Comparison of ENCODE assay signal across 12 cellular contexts in genomic region chr10:87658383-87658795, GRCh38. TPM values are rescaled to one million over a fixed set of nuclear protein-coding genes. Genes with fewer than 3 reads are reported as not detected.
DNase-seq lines count a peak whose midpoint lies in the region; ATAC-seq and TF ChIP-seq lines count a peak whose summit lies in the region.
"Had no signal": no experiment of that assay in that cellular context is flagged by ENCODE, and none has a peak within 500 bp of the region (broad histone marks: within the 10 kb centered on the region; RNA-seq: fewer than 3 reads in every experiment).

No MANE protein-coding gene starts in this region.

- H3K9me3 Mint-ChIP-seq in activated CD4-positive, alpha-beta memory T cell treated with anti-CD3 and anti-CD28 coated beads for 36 hours = no peaks in the 10 kb centered on the region

- no peak for ATAC-seq in GM21515 (IDR thresholded peaks at IDR 0.05; ENCODE audit: unreplicated experiment)

- no peak overlapping the region for H3K27ac Mint-ChIP-seq in activated CD4-positive, alpha-beta memory T cell treated with anti-CD3 and anti-CD28 coated beads for 36 hours

- H3K27ac ChIP-seq in fibroblast of lung (ENCODE audit: insufficient read depth, low read length) = peak overlapping the region; percentile 23
- H3K27ac ChIP-seq in transverse colon = peak overlapping the region; percentile 14 to 77 (median 22)

- in situ Hi-C loops in transverse colon (cut with MboI; ENCODE audit: low pct_ligation_motif_present in 1 of 4, low pct_unique_long_range_greater_than_20kb in 1 of 4, low sequenced_read_pairs in 3 of 4) = loop anchor here in 1 of 4 donors (10.0 kb wide), 1 partner anchor 66 kb away; no protein-coding TSS in a partner anchor

- H3K4me3 ChIP-seq in fibroblast of lung (replicated peaks in 1 of 4; ENCODE audit: control extremely low read depth in 1 of 4, insufficient read depth in 1 of 4, low read depth in 3 of 4, low read length in 4 of 4) = no peak overlapping the region
- no peak overlapping the region for H3K4me3 ChIP-seq in transverse colon

- H3K4me1 ChIP-seq in fibroblast of lung (ENCODE audit: control insufficient read depth, extremely low read depth, insufficient read depth, low read length) (peaks cover 7% of the 10 kb centered on the region), transverse colon (peaks cover 3 to 42% (median 13%) of the 10 kb centered on the region in 4 donors)

- peaks cover under 1% of the 10 kb centered on the region for H3K36me3 ChIP-seq in fibroblast of lung (ENCODE audit: control insufficient read depth, insufficient read depth, low read length)
- no peaks in the 10 kb centered on the region for H3K36me3 ChIP-seq in transverse colon

- intact Hi-C loops in transverse colon (cut with DNase I; ENCODE audit: low total_unique reads) = loop anchor here (10.0 kb wide), 1 partner anchor 86 kb away; no protein-coding TSS in a partner anchor
- intact Hi-C loops in activated CD4-positive, alpha-beta memory T cell treated with anti-CD3 and anti-CD28 coated beads for 36 hours (cut with micrococcal nuclease) = loop anchor here (5.0 kb wide), 4 partner anchors 121 to 894 kb away; partner anchors contain the start of genes ATAD1, KLLN and PTEN

- 74 to 93% methylated on average over 3 to 5 of the region's 5 CpGs for WGBS in transverse colon (ENCODE audit: low coverage in 1 of 2), 2 donors

- H3K27me3 ChIP-seq in fibroblast of lung (ENCODE audit: control insufficient read depth, insufficient read depth, low read length) (no peaks in the 10 kb centered on the region), transverse colon (no peaks in the 10 kb centered on the region)

- no peaks in the 10 kb centered on the region for H4K20me1 ChIP-seq in fibroblast of lung (ENCODE audit: control insufficient read depth, extremely low read depth, insufficient read depth, low read length)

- CTCF ChIA-PET in activated CD4-positive, alpha-beta memory T cell treated with anti-CD3 and anti-CD28 coated beads for 36 hours (lab: Charles Lee) = interaction anchor here (0.6 to 2.4 kb wide), 3 partner anchors 76 to 114 kb away, joined by 3 to 8 read pairs (median 3); no protein-coding TSS in a partner anchor

- H3K9me3 ChIP-seq in fibroblast of lung (ENCODE audit: control insufficient read depth, insufficient read depth, low read depth, low read length) (no peaks in the 10 kb centered on the region), transverse colon (no peaks in the 10 kb centered on the region)

- no peak overlapping the region for H3K4me2 ChIP-seq in fibroblast of lung (ENCODE audit: extremely low read depth, insufficient read depth, low read length)

- H3K9ac ChIP-seq in fibroblast of lung (ENCODE audit: insufficient read depth, low read length) = no peak overlapping the region

- TF ChIP-seq EP300 in transverse colon (IDR thresholded peaks at IDR 0.05; ENCODE audit: low read depth) = no peak

- peaks cover 45% of the 10 kb centered on the region for H3K27me3 Mint-ChIP-seq in activated CD4-positive, alpha-beta memory T cell treated with anti-CD3 and anti-CD28 coated beads for 36 hours

- no peak overlapping the region for H3K4me3 Mint-ChIP-seq in activated CD4-positive, alpha-beta memory T cell treated with anti-CD3 and anti-CD28 coated beads for 36 hours

- no peak overlapping the region for H2AFZ ChIP-seq in fibroblast of lung (ENCODE audit: low read length)

- TF ChIP-seq POLR2A in transverse colon (IDR thresholded peaks at IDR 0.05) = no peak

- no peaks in the 10 kb centered on the region for H3K36me3 Mint-ChIP-seq in activated CD4-positive, alpha-beta memory T cell treated with anti-CD3 and anti-CD28 coated beads for 36 hours

- H3K79me2 ChIP-seq in fibroblast of lung (ENCODE audit: control insufficient read depth, insufficient read depth, low read length) = peaks cover 33% of the 10 kb centered on the region

- POLR2A ChIA-PET in activated CD4-positive, alpha-beta memory T cell treated with anti-CD3 and anti-CD28 coated beads for 36 hours (lab: Charles Lee) = no interaction called here

- no peak for TF ChIP-seq CTCF in fibroblast of lung (conservative IDR thresholded peaks at IDR 0.05 in 1 of 2, IDR thresholded peaks at IDR 0.05 in 1 of 2; ENCODE audit: low read depth in 1 of 2, low read length in 2 of 2)
- TF ChIP-seq CTCF in transverse colon (IDR thresholded peaks at IDR 0.05) = no peak

- peak; percentile 45 for DNase-seq in NCI-H82 (lab: John Stamatoyannopoulos, UW)
- no peak for DNase-seq in NCI-H82 treated with DMSO at 0.1 percent for 48 hours (lab: John Stamatoyannopoulos, UW; ENCODE audit: unreplicated experiment)
- peak; percentile 71 for DNase-seq in NCI-H460 (ENCODE audit: extremely low read depth, low read depth)
- DNase-seq in fibroblast of lung (ENCODE audit: low read depth in 2 of 2) = no peak
- DNase-seq in transverse colon = no peak
- no peak for DNase-seq in activated CD4-positive, alpha-beta memory T cell treated with anti-CD3 and anti-CD28 coated beads for 36 hours
- DNase-seq in NCI-H2196 (lab: John Stamatoyannopoulos, UW; ENCODE audit: unreplicated experiment) = no peak
- DNase-seq: activated CD4-positive, CD25-positive, alpha-beta regulatory T cell; caudate nucleus; NCI-H2081; stimulated activated CD4-positive, alpha-beta T cell treated with anti-CD3 and anti-CD28 coated beads, Interleukin-4, amount 100 ng/mL, for 4 hours had no signal

- H3K4me1 Mint-ChIP-seq in activated CD4-positive, alpha-beta memory T cell treated with anti-CD3 and anti-CD28 coated beads for 36 hours (ENCODE audit: low read depth) = peaks cover 13% of the 10 kb centered on the region

RNA-seq across cellular contexts. Expression of gene PAPSS2, which starts 1.3 kb away (rescaled TPM):
- 209 and 218 TPM in 2 replicates for total RNA-seq in NCI-H460 (2014; rRNA removed; shearing (Covaris generic))
- 105 and 143 TPM in 2 replicates for polyA plus RNA-seq in NCI-H460 (2014; cell fraction: nucleus; rRNA removed)
- total RNA-seq in fibroblast of lung (51.1 and 102 TPM in 2 replicates), transverse colon (100 to 1,000 TPM in 1 of 4 donors, 10 to 100 TPM in 3; 17.3 to 117 (median 88.4) TPM)
- 175 and 286 TPM in 2 replicates for polyA plus RNA-seq in fibroblast of lung
- 146 and 218 TPM in 2 replicates for polyA plus RNA-seq in fibroblast of lung (2012)
- 120 and 153 TPM in 2 replicates for polyA minus RNA-seq in fibroblast of lung (ENCODE audit: low replicate concordance)
- total RNA-seq in activated CD4-positive, alpha-beta memory T cell treated with anti-CD3 and anti-CD28 coated beads for 36 hours = under 1 TPM; 0.22 to 0.40 TPM

Comparison
In these comparisons a context has a peak if more than half of its experiments do, and no peak if none do; other contexts are left out.
1. DNase-seq: peak in NCI-H82 (single experiment) and NCI-H460 (single experiment); none in NCI-H82 treated with DMSO at 0.1 percent for 48 hours (single experiment), fibroblast of lung (0 of 2), transverse colon (single experiment), activated CD4-positive, alpha-beta memory T cell treated with anti-CD3 and anti-CD28 coated beads for 36 hours (single experiment) and NCI-H2196 (single experiment).
2. RNA of gene PAPSS2, which starts 1.3 kb away (total RNA-seq): 209 to 218 TPM in NCI-H460, 51.1 to 102 TPM in fibroblast of lung and 17.3 to 117 TPM in transverse colon; 0.22 to 0.40 TPM in activated CD4-positive, alpha-beta memory T cell treated with anti-CD3 and anti-CD28 coated beads for 36 hours; every median in the first group is over 10 times any median in the second.